Comparison of ENCODE assay signal across 22 cellular contexts in the genomic region with DNA sequence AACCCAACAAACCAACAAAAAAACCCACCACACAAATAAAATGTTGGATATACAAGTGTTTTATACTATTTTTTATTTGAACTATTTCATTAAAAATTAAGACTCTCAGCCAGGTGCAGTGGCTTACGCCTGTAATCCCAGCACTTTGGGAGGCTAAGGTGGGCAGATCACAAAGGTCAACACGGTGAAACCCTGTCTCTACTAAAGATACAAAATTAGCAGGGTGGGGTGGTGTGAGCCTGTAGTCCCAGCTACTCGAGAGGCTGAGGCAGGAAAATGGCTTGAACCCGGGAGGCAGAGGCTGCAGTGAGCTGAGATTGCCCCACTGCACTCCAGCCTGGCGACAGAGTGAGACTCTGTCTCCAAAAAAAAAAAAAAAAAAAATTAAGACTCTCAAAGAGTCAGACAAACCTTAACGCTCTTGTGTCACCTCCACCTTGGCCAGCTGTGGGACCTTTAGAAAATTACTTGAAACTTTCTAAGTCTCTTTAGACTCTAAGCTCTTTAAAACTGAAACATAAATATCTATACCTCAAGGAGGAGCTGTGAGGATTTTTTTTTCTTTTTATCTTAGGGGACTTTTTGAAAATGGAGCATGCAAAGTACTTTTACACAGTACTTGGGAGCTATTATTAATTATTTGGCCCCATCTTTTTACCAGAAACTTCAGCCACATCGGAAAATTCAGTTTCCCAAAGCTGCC.
DNase-seq lines count a peak whose midpoint lies in the region; ATAC-seq and TF ChIP-seq lines count a peak whose summit lies in the region.
"Had no signal": no experiment of that assay in that cellular context is flagged by ENCODE, and none has a peak within 500 bp of the region (broad histone marks: within the 10 kb centered on the region; RNA-seq: fewer than 3 reads in every experiment).

No MANE protein-coding gene starts in this region.

- H3K27ac Mint-ChIP-seq in activated CD4-positive, alpha-beta T cell treated with anti-CD3 and anti-CD28 coated beads for 36 hours = peak overlapping the region; percentile 66
- H3K27ac Mint-ChIP-seq in Calu3 (ENCODE audit: unreplicated experiment) (peak overlapping the region; percentile 98), T-helper 17 cell (peak overlapping the region; percentile 16)
- H3K27ac Mint-ChIP-seq in natural killer cell treated with Interleukin-12 subunit alpha and Interleukin-12 subunit beta and Interleukin-15 and Interleukin-18, amount 100 ng/mL, for 72 hours = peak overlapping the region; percentile 67 to 91

- H3K4me3 ChIP-seq in osteoblast (ENCODE audit: insufficient read depth, low read length) = no peak overlapping the region
- no peak overlapping the region for H3K4me3 ChIP-seq in H7 (ENCODE audit: insufficient read depth, low read depth, low read length)
- H3K4me3 ChIP-seq: body of pancreas, esophagus squamous epithelium, gastrocnemius medialis, GM23248, thoracic aorta had no signal

- CTCF ChIA-PET in activated CD4-positive, alpha-beta T cell treated with anti-CD3 and anti-CD28 coated beads for 36 hours (lab: Charles Lee) = interaction anchor here (0.6 to 2.0 kb wide), 3 partner anchors 12 to 1328 kb away, joined by 3 to 7 read pairs (median 4); no protein-coding TSS in a partner anchor
- CTCF ChIA-PET in Calu3 (lab: Charles Lee) = interaction anchor here (0.5 to 1.2 kb wide), 3 partner anchors 20 to 289 kb away, joined by 3 to 5 read pairs (median 5); a partner anchor contains a TSS

- peaks cover 15% of the 10 kb centered on the region for H3K36me3 Mint-ChIP-seq in activated CD4-positive, alpha-beta T cell treated with anti-CD3 and anti-CD28 coated beads for 36 hours (ENCODE audit: low read depth)
- H3K36me3 Mint-ChIP-seq in Calu3 (ENCODE audit: insufficient read depth, unreplicated experiment) (peaks cover 27% of the 10 kb centered on the region), T-helper 17 cell (ENCODE audit: low read depth) (peaks cover 10% of the 10 kb centered on the region)
- peaks cover 11% of the 10 kb centered on the region for H3K36me3 Mint-ChIP-seq in natural killer cell treated with Interleukin-12 subunit alpha and Interleukin-12 subunit beta and Interleukin-15 and Interleukin-18, amount 100 ng/mL, for 72 hours

- POLR2A ChIA-PET in activated CD4-positive, alpha-beta T cell treated with anti-CD3 and anti-CD28 coated beads for 36 hours (lab: Charles Lee) = interaction anchor here (0.6 to 1.1 kb wide), 3 partner anchors 11 to 1754 kb away, joined by 3 to 4 read pairs (median 3); a partner anchor contains a TSS

- H3K4me1 ChIP-seq in osteoblast (ENCODE audit: insufficient read depth, low read length) = peaks cover 11% of the 10 kb centered on the region
- H3K4me1 ChIP-seq: esophagus squamous epithelium had no signal

- intact Hi-C loops in activated CD4-positive, alpha-beta T cell treated with anti-CD3 and anti-CD28 coated beads for 36 hours (cut with DNase I, micrococcal nuclease) = no loop called here
- intact Hi-C loops in Calu3 (cut with micrococcal nuclease; ENCODE audit: unreplicated experiment) = loop anchor here (5.0 kb wide), 1 partner anchor 286 kb away; a partner anchor contains a TSS

- H3K4me1 Mint-ChIP-seq in activated CD4-positive, alpha-beta T cell treated with anti-CD3 and anti-CD28 coated beads for 36 hours = peaks cover 25% of the 10 kb centered on the region
- H3K4me1 Mint-ChIP-seq in Calu3 (ENCODE audit: low read depth, unreplicated experiment) = peaks cover 27% of the 10 kb centered on the region
- H3K4me1 Mint-ChIP-seq in T-helper 17 cell = peaks cover 13% of the 10 kb centered on the region
- peaks cover 11 to 23% of the 10 kb centered on the region in 2 donors for H3K4me1 Mint-ChIP-seq in natural killer cell treated with Interleukin-12 subunit alpha and Interleukin-12 subunit beta and Interleukin-15 and Interleukin-18, amount 100 ng/mL, for 72 hours (ENCODE audit: low read depth in 2 of 2)

- no peaks in the 10 kb centered on the region for H3K27me3 Mint-ChIP-seq in activated CD4-positive, alpha-beta T cell treated with anti-CD3 and anti-CD28 coated beads for 36 hours
- H3K27me3 Mint-ChIP-seq in Calu3 (ENCODE audit: unreplicated experiment) (no peaks in the 10 kb centered on the region), T-helper 17 cell (no peaks in the 10 kb centered on the region)
- no peaks in the 10 kb centered on the region for H3K27me3 Mint-ChIP-seq in natural killer cell treated with Interleukin-12 subunit alpha and Interleukin-12 subunit beta and Interleukin-15 and Interleukin-18, amount 100 ng/mL, for 72 hours
- H3K27me3 Mint-ChIP-seq: activated naive CD8-positive, alpha-beta T cell treated with anti-CD3 and anti-CD28 coated beads, Interleukin-2, amount 50 U/mL, for 24 hours had no signal

- peak; percentile 24 for ATAC-seq in activated CD4-positive, alpha-beta T cell treated with anti-CD3 and anti-CD28 coated beads for 36 hours
- no peak for ATAC-seq in T-helper 17 cell
- ATAC-seq in natural killer cell treated with Interleukin-12 subunit alpha and Interleukin-12 subunit beta and Interleukin-15 and Interleukin-18, amount 100 ng/mL, for 72 hours = peak in 1 of 2 donors; percentile 39
- no peak for ATAC-seq in activated CD4-positive, CD25-positive, alpha-beta regulatory T cell treated with anti-CD3 and anti-CD28 coated beads, Interleukin-2, amount 50 U/mL, for 24 hours
- ATAC-seq: body of pancreas, gastrocnemius medialis, SK-N-SH treated with all-trans-retinoic acid at 6 μM for 48 hours had no signal

- BruUV-seq in Calu3 (replicated peaks; lab: Mats Ljungman, UMichigan) = no TSS peak

- DNase-seq in activated CD4-positive, alpha-beta T cell treated with anti-CD3 and anti-CD28 coated beads for 36 hours = no peak
- no peak for DNase-seq in activated CD4-positive, alpha-beta T cell treated with anti-CD3 and anti-CD28 coated beads, Interleukin-2, amount 50 U/mL, for 48 hours
- peak; percentile 5 for DNase-seq in Calu3
- DNase-seq in T-helper 17 cell = no peak
- DNase-seq in natural killer cell treated with Interleukin-12 subunit alpha and Interleukin-12 subunit beta and Interleukin-15 and Interleukin-18, amount 100 ng/mL, for 72 hours (ENCODE audit: low spot score) = no peak
- no peak for DNase-seq in osteoblast (ENCODE audit: insufficient read length, low spot score, missing footprints)
- no peak for DNase-seq in H7
- DNase-seq: body of pancreas; COR-L47; effector memory CD4-positive, alpha-beta T cell; esophagus squamous epithelium; gastrocnemius medialis; hypothalamus; NCI-H1694; WERI-Rb-1 had no signal

- H3K9me3 ChIP-seq in T-helper 17 cell (ENCODE audit: control insufficient read depth, low read length, poor library complexity, severe bottlenecking) = no peaks in the 10 kb centered on the region
- no peaks in the 10 kb centered on the region for H3K9me3 ChIP-seq in osteoblast (ENCODE audit: low read depth, low read length)
- H3K9me3 ChIP-seq: body of pancreas, esophagus squamous epithelium, gastrocnemius medialis, thoracic aorta had no signal

- H3K27me3 ChIP-seq in osteoblast (ENCODE audit: insufficient read depth, low read length) (no peaks in the 10 kb centered on the region), H7 (ENCODE audit: control insufficient read depth, insufficient read depth, low read length) (no peaks in the 10 kb centered on the region)
- H3K27me3 ChIP-seq: body of pancreas, esophagus squamous epithelium, gastrocnemius medialis had no signal

- H3K4me3 Mint-ChIP-seq in activated CD4-positive, alpha-beta T cell treated with anti-CD3 and anti-CD28 coated beads for 36 hours = no peak overlapping the region
- peak overlapping the region; percentile 56 for H3K4me3 Mint-ChIP-seq in Calu3 (ENCODE audit: low read depth, unreplicated experiment)
- H3K4me3 Mint-ChIP-seq in T-helper 17 cell = no peak overlapping the region
- H3K4me3 Mint-ChIP-seq in natural killer cell treated with Interleukin-12 subunit alpha and Interleukin-12 subunit beta and Interleukin-15 and Interleukin-18, amount 100 ng/mL, for 72 hours = peak overlapping the region; percentile 49
- H3K4me3 Mint-ChIP-seq: activated naive CD8-positive, alpha-beta T cell treated with anti-CD3 and anti-CD28 coated beads, Interleukin-2, amount 50 U/mL, for 24 hours had no signal

- H3K79me2 ChIP-seq in osteoblast (ENCODE audit: insufficient read depth, low read length) = no peaks in the 10 kb centered on the region

- TF ChIP-seq CTCF in Calu3 (IDR thresholded peaks at IDR 0.05; ENCODE audit: unreplicated experiment) (no peak), osteoblast (IDR thresholded peaks at IDR 0.05; ENCODE audit: extremely low read depth, low read depth, low read length) (no peak)

- no peak overlapping the region for H3K27ac ChIP-seq in osteoblast (ENCODE audit: low read depth, low read length)
- H3K27ac ChIP-seq: 22Rv1, body of pancreas, esophagus squamous epithelium, gastrocnemius medialis, GM23248, KMS-11, thoracic aorta, WERI-Rb-1 had no signal

- no peak overlapping the region for H3K4me2 ChIP-seq in osteoblast (ENCODE audit: insufficient read depth, low read length)
- H3K4me2 ChIP-seq: KMS-11 had no signal

- H3K9me3 Mint-ChIP-seq in activated CD4-positive, alpha-beta T cell treated with anti-CD3 and anti-CD28 coated beads for 36 hours (ENCODE audit: low read depth) = no peaks in the 10 kb centered on the region
- no peaks in the 10 kb centered on the region for H3K9me3 Mint-ChIP-seq in Calu3 (ENCODE audit: low read depth, unreplicated experiment)
- H3K9me3 Mint-ChIP-seq in natural killer cell treated with Interleukin-12 subunit alpha and Interleukin-12 subunit beta and Interleukin-15 and Interleukin-18, amount 100 ng/mL, for 72 hours = no peaks in the 10 kb centered on the region
- H3K9me3 Mint-ChIP-seq: activated naive CD8-positive, alpha-beta T cell treated with anti-CD3 and anti-CD28 coated beads, Interleukin-2, amount 50 U/mL, for 24 hours had no signal

- peaks cover 4% of the 10 kb centered on the region for H4K20me1 ChIP-seq in osteoblast (ENCODE audit: insufficient read depth, low read length)

- no peak overlapping the region for H2AFZ ChIP-seq in osteoblast (ENCODE audit: low read length)
- H2AFZ ChIP-seq: GM23248 had no signal

- H3K36me3 ChIP-seq in osteoblast (ENCODE audit: insufficient read depth, low read length) = peaks cover 12% of the 10 kb centered on the region
- no peaks in the 10 kb centered on the region; the same call in 1 of the 2 replicates for H3K36me3 ChIP-seq in H7 (replicated peaks; ENCODE audit: control insufficient read depth, insufficient read depth, low read length)
- H3K36me3 ChIP-seq: gastrocnemius medialis had no signal

Comparison
In these comparisons a context has a peak if more than half of its experiments do, and no peak if none do; other contexts are left out.
1. H3K27ac Mint-ChIP-seq: peak in every context shown above with its lines; median percentile 98 in Calu3; 79 in natural killer cell treated with Interleukin-12 subunit alpha and Interleukin-12 subunit beta and Interleukin-15 and Interleukin-18, amount 100 ng/mL, for 72 hours; 66 in activated CD4-positive, alpha-beta T cell treated with anti-CD3 and anti-CD28 coated beads for 36 hours; 16 in T-helper 17 cell.
2. H3K4me3 Mint-ChIP-seq: peak in Calu3 (single experiment) and natural killer cell treated with Interleukin-12 subunit alpha and Interleukin-12 subunit beta and Interleukin-15 and Interleukin-18, amount 100 ng/mL, for 72 hours (single experiment); none in activated CD4-positive, alpha-beta T cell treated with anti-CD3 and anti-CD28 coated beads for 36 hours (single experiment) and T-helper 17 cell (single experiment).